ENCODE assay signal across 1 cellular context in the genomic region with DNA sequence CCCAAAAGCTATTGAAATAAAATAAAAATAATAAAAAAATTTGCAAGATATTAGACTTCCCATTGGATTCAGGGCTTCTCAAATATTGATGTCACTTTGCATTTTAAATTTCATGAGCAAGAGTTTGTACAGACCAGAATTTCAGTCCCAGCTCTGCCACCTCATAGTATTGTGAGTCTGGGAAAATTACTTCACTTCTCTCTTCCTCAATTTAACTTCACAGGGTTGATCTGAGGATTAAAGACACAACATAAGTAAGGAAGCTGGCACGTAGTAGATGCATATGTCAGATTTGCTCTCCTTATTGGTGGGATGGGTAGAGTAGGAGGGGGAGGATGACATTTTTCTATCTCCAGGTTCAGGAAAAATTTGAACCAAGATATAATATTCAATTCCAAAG.
TF ChIP-seq lines count a peak whose summit lies in the region.

No MANE protein-coding gene starts in this region.

TF ChIP-seq in GM12878, 131 proteins besides CTCF, POLR2A, EP300 and RAD21 (continued from another document):
- TF ChIP-seq, protein P1, sequence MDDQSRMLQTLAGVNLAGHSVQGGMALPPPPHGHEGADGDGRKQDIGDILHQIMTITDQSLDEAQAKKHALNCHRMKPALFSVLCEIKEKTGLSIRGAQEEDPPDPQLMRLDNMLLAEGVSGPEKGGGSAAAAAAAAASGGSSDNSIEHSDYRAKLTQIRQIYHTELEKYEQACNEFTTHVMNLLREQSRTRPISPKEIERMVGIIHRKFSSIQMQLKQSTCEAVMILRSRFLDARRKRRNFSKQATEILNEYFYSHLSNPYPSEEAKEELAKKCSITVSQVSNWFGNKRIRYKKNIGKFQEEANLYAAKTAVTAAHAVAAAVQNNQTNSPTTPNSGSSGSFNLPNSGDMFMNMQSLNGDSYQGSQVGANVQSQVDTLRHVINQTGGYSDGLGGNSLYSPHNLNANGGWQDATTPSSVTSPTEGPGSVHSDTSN (IDR thresholded peaks at IDR 0.05; ENCODE audit: insufficient replicate concordance, low read depth, low read length), result no peak
- peak; percentile 36; the same call in 1 of the 2 replicates for TF ChIP-seq SPI1 (IDR thresholded peaks at IDR 0.05; ENCODE audit: borderline replicate concordance, insufficient read depth, low read depth, low read length)
